ENCODE assay signal across 16 cellular contexts in genomic region chr14:104966261-104967143, GRCh38. TPM values are rescaled to one million over a fixed set of nuclear protein-coding genes. Genes with fewer than 3 reads are reported as not detected.
A peak's percentile ranks its signal among the peaks of the same experiment; 100 is the strongest.
DNase-seq lines count a peak whose midpoint lies in the region; ATAC-seq and TF ChIP-seq lines count a peak whose summit lies in the region.
"Had no signal": no experiment of that assay in that cellular context is flagged by ENCODE, and none has a peak within 500 bp of the region (broad histone marks: within the 10 kb centered on the region; RNA-seq: fewer than 3 reads in every experiment).

No MANE protein-coding gene starts in this region.

- H3K27ac Mint-ChIP-seq in natural killer cell treated with Interleukin-12 subunit alpha and Interleukin-12 subunit beta and Interleukin-15 and Interleukin-18, amount 100 ng/mL, for 72 hours, result no peak overlapping the region
- H3K27ac Mint-ChIP-seq in natural killer cell, result no peak overlapping the region
- H3K27ac Mint-ChIP-seq: activated CD4-positive, alpha-beta T cell treated with anti-CD3 and anti-CD28 coated beads, Interleukin-2, amount 10 ng/mL, durations not matched to agents 7 days and 5 days; activated naive CD4-positive, alpha-beta T cell treated with anti-CD3 and anti-CD28 coated beads, Interleukin-2, amount 50 U/mL, for 24 hours; CD4-positive, alpha-beta T cell had no signal

- H3K27ac ChIP-seq in rectal smooth muscle tissue (ENCODE audit: low read depth, low read length), result peak overlapping the region; percentile 97
- H3K27ac ChIP-seq: SJSA1 had no signal

- H3K9ac ChIP-seq in rectal smooth muscle tissue (ENCODE audit: low read length), result no peak overlapping the region

- H3K4me1 ChIP-seq in rectal smooth muscle tissue (ENCODE audit: control insufficient read depth, insufficient read depth, low read length), result peaks cover 33% of the 10 kb centered on the region

- ATAC-seq in natural killer cell treated with Interleukin-12 subunit alpha and Interleukin-12 subunit beta and Interleukin-15 and Interleukin-18, amount 100 ng/mL, for 72 hours, result peak in 1 of 2 donors; percentile 14
- ATAC-seq in natural killer cell (no peak), left ventricle myocardium superior (no peak), HG03025 (IDR thresholded peaks at IDR 0.05; ENCODE audit: low FRiP score, unreplicated experiment) (no peak)

- no peaks in the 10 kb centered on the region for H3K9me3 Mint-ChIP-seq in natural killer cell treated with Interleukin-12 subunit alpha and Interleukin-12 subunit beta and Interleukin-15 and Interleukin-18, amount 100 ng/mL, for 72 hours
- H3K9me3 Mint-ChIP-seq in natural killer cell, result no peaks in the 10 kb centered on the region
- H3K9me3 Mint-ChIP-seq: activated CD4-positive, alpha-beta T cell treated with anti-CD3 and anti-CD28 coated beads, Interleukin-2, amount 10 ng/mL, durations not matched to agents 7 days and 5 days; activated naive CD4-positive, alpha-beta T cell treated with anti-CD3 and anti-CD28 coated beads, Interleukin-2, amount 50 U/mL, for 24 hours; CD4-positive, alpha-beta T cell had no signal

- H3K4me1 Mint-ChIP-seq in natural killer cell treated with Interleukin-12 subunit alpha and Interleukin-12 subunit beta and Interleukin-15 and Interleukin-18, amount 100 ng/mL, for 72 hours (ENCODE audit: low read depth in 2 of 2), result no peaks in the 10 kb centered on the region
- no peaks in the 10 kb centered on the region for H3K4me1 Mint-ChIP-seq in natural killer cell
- H3K4me1 Mint-ChIP-seq: activated CD4-positive, alpha-beta T cell treated with anti-CD3 and anti-CD28 coated beads, Interleukin-2, amount 10 ng/mL, durations not matched to agents 7 days and 5 days; activated naive CD4-positive, alpha-beta T cell treated with anti-CD3 and anti-CD28 coated beads, Interleukin-2, amount 50 U/mL, for 24 hours had no signal

- H3K4me3 Mint-ChIP-seq in natural killer cell treated with Interleukin-12 subunit alpha and Interleukin-12 subunit beta and Interleukin-15 and Interleukin-18, amount 100 ng/mL, for 72 hours, result no peak overlapping the region
- no peak overlapping the region for H3K4me3 Mint-ChIP-seq in natural killer cell
- H3K4me3 Mint-ChIP-seq: activated CD4-positive, alpha-beta T cell treated with anti-CD3 and anti-CD28 coated beads, Interleukin-2, amount 10 ng/mL, durations not matched to agents 7 days and 5 days; activated naive CD4-positive, alpha-beta T cell treated with anti-CD3 and anti-CD28 coated beads, Interleukin-2, amount 50 U/mL, for 24 hours; CD4-positive, alpha-beta T cell had no signal

- DNase-seq in natural killer cell treated with Interleukin-12 subunit alpha and Interleukin-12 subunit beta and Interleukin-15 and Interleukin-18, amount 100 ng/mL, for 72 hours (ENCODE audit: low spot score), result peak; percentile 44
- DNase-seq in natural killer cell (no peak), left ventricle myocardium superior (peak; percentile 11), activated gamma-delta T cell (lab: John Stamatoyannopoulos, UW) (no peak), DMS 273 treated with DMSO at 0.1 percent for 48 hours (lab: John Stamatoyannopoulos, UW) (no peak)
- no peak for DNase-seq in activated CD4-positive, alpha-beta T cell treated with anti-CD3 and anti-CD28 coated beads for 48 hours
- DNase-seq: activated CD4-positive, alpha-beta T cell treated with anti-CD3 and anti-CD28 coated beads, Interleukin-2, amount 10 ng/mL, durations not matched to agents 7 days and 5 days; activated T-cell treated with anti-CD3 and anti-CD28 coated beads, Interleukin-2, amount 50 U/mL, for 1 hour; CD4-positive, alpha-beta T cell; NCI-H446 treated with DMSO at 0.1 percent for 48 hours had no signal

- TF ChIP-seq CTCF in natural killer cell (IDR thresholded peaks at IDR 0.05), result no peak

- H3K36me3 Mint-ChIP-seq in natural killer cell treated with Interleukin-12 subunit alpha and Interleukin-12 subunit beta and Interleukin-15 and Interleukin-18, amount 100 ng/mL, for 72 hours, result no peaks in the 10 kb centered on the region
- no peaks in the 10 kb centered on the region for H3K36me3 Mint-ChIP-seq in natural killer cell
- H3K36me3 Mint-ChIP-seq: activated naive CD4-positive, alpha-beta T cell treated with anti-CD3 and anti-CD28 coated beads, Interleukin-2, amount 50 U/mL, for 24 hours had no signal

- no peak overlapping the region for H3K4me3 ChIP-seq in rectal smooth muscle tissue (ENCODE audit: low read length)
- H3K4me3 ChIP-seq: SJSA1 had no signal

- H3K27me3 Mint-ChIP-seq in natural killer cell treated with Interleukin-12 subunit alpha and Interleukin-12 subunit beta and Interleukin-15 and Interleukin-18, amount 100 ng/mL, for 72 hours, result peaks cover 0 to 5% of the 10 kb centered on the region in 2 donors
- H3K27me3 Mint-ChIP-seq in natural killer cell (ENCODE audit: low read depth in 2 of 2), result peaks cover 0 to 8% of the 10 kb centered on the region in 2 donors

- H3K36me3 ChIP-seq in rectal smooth muscle tissue (ENCODE audit: control insufficient read depth, insufficient read depth, low read length), result no peaks in the 10 kb centered on the region
- H3K36me3 ChIP-seq: ovary, SJSA1 had no signal

- intact Hi-C loops in natural killer cell (cut with micrococcal nuclease), result no loop called here
- intact Hi-C loops in left ventricle myocardium superior (cut with micrococcal nuclease), result no loop called here

- H3K27me3 ChIP-seq in rectal smooth muscle tissue (ENCODE audit: control insufficient read depth, insufficient read depth, low read length), result peaks cover 3% of the 10 kb centered on the region
- H3K27me3 ChIP-seq: ovary, SJSA1 had no signal

RNA-seq across cellular contexts. Expression of gene AHNAK2, which starts 11.7 kb away (rescaled TPM):
- not detected for total RNA-seq in natural killer cell treated with Interleukin-12 subunit alpha and Interleukin-12 subunit beta and Interleukin-15 and Interleukin-18, amount 100 ng/mL, for 72 hours
- total RNA-seq in natural killer cell (under 1 TPM in 1 of 3 donors, not detected in 2; 0.05 TPM), left ventricle myocardium superior (2.5 TPM)
- total RNA-seq: activated CD4-positive, alpha-beta T cell treated with anti-CD3 and anti-CD28 coated beads, Interleukin-2, amount 10 ng/mL, durations not matched to agents 7 days and 5 days had no signal

RNA-seq across cellular contexts. Expression of gene CLBA1, which starts 19.1 kb away (rescaled TPM):
- total RNA-seq in natural killer cell treated with Interleukin-12 subunit alpha and Interleukin-12 subunit beta and Interleukin-15 and Interleukin-18, amount 100 ng/mL, for 72 hours, result 1 to 10 TPM; 1.2 to 1.5 TPM
- total RNA-seq in natural killer cell, result 1 to 10 TPM; 1.2 to 1.8 (median 1.3) TPM
- 1.5 TPM for total RNA-seq in left ventricle myocardium superior

RNA-seq across cellular contexts. Expression of gene PLD4, which starts 41.8 kb away (rescaled TPM):
- total RNA-seq in natural killer cell treated with Interleukin-12 subunit alpha and Interleukin-12 subunit beta and Interleukin-15 and Interleukin-18, amount 100 ng/mL, for 72 hours, result not detected
- total RNA-seq in natural killer cell (1 to 10 TPM; 1.7 to 7.2 (median 2.9) TPM), left ventricle myocardium superior (0.27 TPM)
- total RNA-seq: activated CD4-positive, alpha-beta T cell treated with anti-CD3 and anti-CD28 coated beads, Interleukin-2, amount 10 ng/mL, durations not matched to agents 7 days and 5 days; LHCN-M2; SJSA1 had no signal

RNA-seq across cellular contexts. Expression of gene CDCA4, which starts 54.4 kb away (rescaled TPM):
- total RNA-seq in natural killer cell treated with Interleukin-12 subunit alpha and Interleukin-12 subunit beta and Interleukin-15 and Interleukin-18, amount 100 ng/mL, for 72 hours, result 10 to 100 TPM; 39.9 to 71.5 TPM
- total RNA-seq in natural killer cell (10 to 100 TPM; 10.3 to 20.7 (median 16.6) TPM), left ventricle myocardium superior (1.9 TPM)

Comparison
In these comparisons a context has a peak if more than half of its experiments do, and no peak if none do; other contexts are left out.
1. DNase-seq: peak in natural killer cell treated with Interleukin-12 subunit alpha and Interleukin-12 subunit beta and Interleukin-15 and Interleukin-18, amount 100 ng/mL, for 72 hours (single experiment) and left ventricle myocardium superior (single experiment); none in natural killer cell (single experiment), activated gamma-delta T cell (single experiment), DMS 273 treated with DMSO at 0.1 percent for 48 hours (single experiment) and activated CD4-positive, alpha-beta T cell treated with anti-CD3 and anti-CD28 coated beads for 48 hours (single experiment).